ENCODE assay signal across 8 cellular contexts in genomic region chr11:123083623-123084029, GRCh38. TPM values are rescaled to one million over a fixed set of nuclear protein-coding genes. Genes with fewer than 3 reads are reported as not detected.
DNase-seq lines count a peak whose midpoint lies in the region; ATAC-seq, FAIRE-seq and TF ChIP-seq lines count a peak whose summit lies in the region.

No MANE protein-coding gene starts in this region.

- H3K27ac ChIP-seq in body of pancreas (peak overlapping the region in 1 of 4 donors; percentile 39), kidney (ENCODE audit: low read depth in 2 of 2, low read length in 2 of 2) (peak overlapping the region in 1 of 2 donors; percentile 68)

- H3K27me3 ChIP-seq in body of pancreas: no peaks in the 10 kb centered on the region

- H3K4me1 Mint-ChIP-seq in T-cell: peaks cover 60 to 65% (median 62%) of the 10 kb centered on the region in 3 donors

- peak overlapping the region; percentile 62 to 63 (median 63) for H3K4me3 Mint-ChIP-seq in T-cell

- FAIRE-seq in kidney (lab: Jason Lieb, UNC): peak; percentile 73

- peak overlapping the region; percentile 81 to 84 for H3K27ac Mint-ChIP-seq in T-cell

- no peaks in the 10 kb centered on the region for H3K36me3 Mint-ChIP-seq in T-cell

- H3K9me3 Mint-ChIP-seq in T-cell: no peaks in the 10 kb centered on the region

- intact Hi-C loops in body of pancreas (cut with DNase I) (no loop called here), kidney (cut with DNase I) (no loop called here)

- H3K36me3 ChIP-seq in body of pancreas (replicated peaks in 1 of 2; ENCODE audit: insufficient read depth in 1 of 2, low read depth in 2 of 2) (no peaks in the 10 kb centered on the region), kidney (ENCODE audit: control insufficient read depth in 1 of 2, insufficient read depth in 2 of 2, low read length in 2 of 2) (no peaks in the 10 kb centered on the region)

- DNase-seq in AG04449 (ENCODE audit: low read depth, low spot score) (peak; percentile 82), HuH-7 (ENCODE audit: low spot score) (peak; percentile 18), T-cell (peak; percentile 12 to 69 (median 50)), body of pancreas (peak; percentile 74 to 87 (median 80)), kidney (peak; percentile 87), NCI-H187 (lab: John Stamatoyannopoulos, UW) (no peak), DMS79 (lab: John Stamatoyannopoulos, UW) (no peak)
- peak; percentile 62 for DNase-seq in stimulated activated CD4-positive, alpha-beta T cell treated with anti-CD3 and anti-CD28 coated beads, Interleukin-4, amount 100 ng/mL, for 1 hour

- H3K9ac ChIP-seq in kidney (ENCODE audit: low read length in 2 of 2): no peak overlapping the region

- TF ChIP-seq POLR2A in body of pancreas (IDR thresholded peaks at IDR 0.05): no peak

- H3K9me3 ChIP-seq in body of pancreas (no peaks in the 10 kb centered on the region), kidney (ENCODE audit: control insufficient read depth in 1 of 2, low read length in 2 of 2) (no peaks in the 10 kb centered on the region)

- TF ChIP-seq CTCF in AG04449 (IDR thresholded peaks at IDR 0.05; ENCODE audit: insufficient read depth, low read length, missing control alignments): no peak
- TF ChIP-seq CTCF in body of pancreas (IDR thresholded peaks at IDR 0.05): no peak
- no peak for TF ChIP-seq CTCF in kidney (IDR thresholded peaks at IDR 0.05; ENCODE audit: borderline replicate concordance, extremely low read depth, insufficient read depth)

- ATAC-seq in T-cell (replicated peaks in 1 of 4) (peak; percentile 38 to 57 (median 50)), body of pancreas (peak; percentile 86)

- CTCF ChIA-PET in AG04449 (lab: Yijun Ruan, JAX): interaction anchor here (0.8 to 2.5 kb wide), 5 partner anchors 20 to 217 kb away, joined by 3 to 14 read pairs (median 5); no protein-coding TSS in a partner anchor
- CTCF ChIA-PET in T-cell (lab: Charles Lee): interaction anchor here (0.8 to 1.4 kb wide), 5 partner anchors 13 to 29 kb away, joined by 3 to 5 read pairs (median 3); no protein-coding TSS in a partner anchor

- H3K4me3 ChIP-seq in AG04449 (ENCODE audit: low read depth, low read length) (no peak overlapping the region), body of pancreas (no peak overlapping the region), kidney (ENCODE audit: low read length in 2 of 2) (no peak overlapping the region)

- 19 to 28% methylated on average over 4 of the region's 4 CpGs for WGBS in body of pancreas, 2 donors

- H3K4me1 ChIP-seq in body of pancreas: peaks cover 15% of the 10 kb centered on the region
- peaks cover 0 to 5% of the 10 kb centered on the region in 2 donors for H3K4me1 ChIP-seq in kidney (ENCODE audit: control insufficient read depth in 1 of 2, insufficient read depth in 1 of 2, low read depth in 1 of 2, low read length in 2 of 2)

- POLR2A ChIA-PET in AG04449 (lab: Yijun Ruan, JAX) (no interaction called here), T-cell (lab: Charles Lee) (interaction anchor here in 1 of 2 donors (0.5 to 2.4 kb wide), 5 partner anchors 13 to 1677 kb away, joined by 4 to 11 read pairs (median 8); partner anchors contain the start of gene HSPA8)

- no peaks in the 10 kb centered on the region for H3K27me3 Mint-ChIP-seq in T-cell

RNA-seq across cellular contexts. Expression of gene HSPA8, which starts 21.7 kb away (rescaled TPM):
- total RNA-seq in T-cell (1,000 to 10,000 TPM in 1 of 5 donors, 100 to 1,000 TPM in 4; 791 to 1,086 (median 843) TPM), body of pancreas (100 to 1,000 TPM; 423 to 660 TPM), kidney (869 TPM)
- 1,081 TPM for polyA plus RNA-seq in kidney (ENCODE audit: insufficient read depth, low read depth, low replicate concordance)

Comparison
In these comparisons a context has a peak if more than half of its experiments do, and no peak if none do; other contexts are left out.
1. DNase-seq: peak in AG04449 (single experiment), HuH-7 (single experiment), T-cell (34 of 34), body of pancreas (4 of 4), kidney (single experiment) and stimulated activated CD4-positive, alpha-beta T cell treated with anti-CD3 and anti-CD28 coated beads, Interleukin-4, amount 100 ng/mL, for 1 hour (single experiment); none in NCI-H187 (0 of 2) and DMS79 (single experiment).